8 cellular contexts compared by ENCODE assay signal in genomic region chr15:63598467-63599400, GRCh38. TPM values are rescaled to one million over a fixed set of nuclear protein-coding genes. Genes with fewer than 3 reads are reported as not detected.
A peak's percentile ranks its signal among the peaks of the same experiment; 100 is the strongest.
DNase-seq lines count a peak whose midpoint lies in the region; ATAC-seq and TF ChIP-seq lines count a peak whose summit lies in the region.

No MANE protein-coding gene starts in this region.

- peak; percentile 36 for DNase-seq in DMS53 (lab: John Stamatoyannopoulos, UW)
- no peak for DNase-seq in DMS53 treated with DMSO at 0.1 percent for 48 hours (lab: John Stamatoyannopoulos, UW; ENCODE audit: unreplicated experiment)
- DNase-seq in activated T-helper 2 cell treated with anti-CD3 and anti-CD28 coated beads, Interferon-gamma antibody, Interleukin-2, Interleukin-4, amounts not matched to agents 10 μg/mL and 5 μg/mL and 100 μg/mL, durations not matched to agents 14 hours and 24 hours and 36 hours (ENCODE audit: low spot score), result no peak
- DNase-seq in right lobe of liver, result no peak
- no peak for DNase-seq in stimulated activated naive CD8-positive, alpha-beta T cell treated with anti-CD3 and anti-CD28 coated beads, Interleukin-15, amount 100 ng/mL, for 72 hours
- no peak for DNase-seq in SK-N-DZ (ENCODE audit: low spot score)
- DNase-seq in NAMALWA (ENCODE audit: low spot score), result no peak

- TF ChIP-seq POLR2A in right lobe of liver (IDR thresholded peaks at IDR 0.05), result no peak

- no peaks in the 10 kb centered on the region for H3K9me3 ChIP-seq in right lobe of liver

- peaks cover 0 to 4% (median 1%) of the 10 kb centered on the region in 4 donors for H3K36me3 ChIP-seq in right lobe of liver

- 54% methylated on average over 8 of the region's 12 CpGs for WGBS in right lobe of liver (ENCODE audit: insufficient coverage, low coverage, low lambda C conversion rate, missing lambda C conversion rate)

- intact Hi-C loops in activated T-helper 2 cell treated with anti-CD3 and anti-CD28 coated beads, Interferon-gamma antibody, Interleukin-2, Interleukin-4, amounts not matched to agents 10 μg/mL and 5 μg/mL and 100 μg/mL, durations not matched to agents 14 hours and 24 hours and 36 hours (cut with micrococcal nuclease), result loop anchor here (2.0 kb wide), 1 partner anchor 132 kb away; no protein-coding TSS in a partner anchor
- intact Hi-C loops in right lobe of liver (cut with DNase I), result no loop called here

- no peak for TF ChIP-seq CTCF in right lobe of liver (IDR thresholded peaks at IDR 0.05)

- H3K27ac ChIP-seq in right lobe of liver, result peak overlapping the region in 2 of 3 donors; percentile 75 to 85

- peak overlapping the region in 2 of 3 donors; percentile 69 to 83 for H3K4me3 ChIP-seq in right lobe of liver

- peak overlapping the region; percentile 55 for H3K27ac Mint-ChIP-seq in activated T-helper 2 cell treated with anti-CD3 and anti-CD28 coated beads, Interferon-gamma antibody, Interleukin-2, Interleukin-4, amounts not matched to agents 10 μg/mL and 5 μg/mL and 100 μg/mL, durations not matched to agents 14 hours and 24 hours and 36 hours
- peak overlapping the region in 1 of 2 donors; percentile 24 for H3K27ac Mint-ChIP-seq in stimulated activated naive CD8-positive, alpha-beta T cell treated with anti-CD3 and anti-CD28 coated beads, Interleukin-15, amount 100 ng/mL, for 72 hours

- peaks cover 20% of the 10 kb centered on the region for H3K36me3 Mint-ChIP-seq in activated T-helper 2 cell treated with anti-CD3 and anti-CD28 coated beads, Interferon-gamma antibody, Interleukin-2, Interleukin-4, amounts not matched to agents 10 μg/mL and 5 μg/mL and 100 μg/mL, durations not matched to agents 14 hours and 24 hours and 36 hours (ENCODE audit: low read depth)

- H3K27me3 Mint-ChIP-seq in activated T-helper 2 cell treated with anti-CD3 and anti-CD28 coated beads, Interferon-gamma antibody, Interleukin-2, Interleukin-4, amounts not matched to agents 10 μg/mL and 5 μg/mL and 100 μg/mL, durations not matched to agents 14 hours and 24 hours and 36 hours (ENCODE audit: low read depth), result no peaks in the 10 kb centered on the region
- H3K27me3 Mint-ChIP-seq in stimulated activated naive CD8-positive, alpha-beta T cell treated with anti-CD3 and anti-CD28 coated beads, Interleukin-15, amount 100 ng/mL, for 72 hours, result no peaks in the 10 kb centered on the region

- H3K27me3 ChIP-seq in right lobe of liver, result no peaks in the 10 kb centered on the region

- H3K9me3 Mint-ChIP-seq in activated T-helper 2 cell treated with anti-CD3 and anti-CD28 coated beads, Interferon-gamma antibody, Interleukin-2, Interleukin-4, amounts not matched to agents 10 μg/mL and 5 μg/mL and 100 μg/mL, durations not matched to agents 14 hours and 24 hours and 36 hours, result no peaks in the 10 kb centered on the region
- H3K9me3 Mint-ChIP-seq in stimulated activated naive CD8-positive, alpha-beta T cell treated with anti-CD3 and anti-CD28 coated beads, Interleukin-15, amount 100 ng/mL, for 72 hours, result no peaks in the 10 kb centered on the region

- H3K4me1 Mint-ChIP-seq in activated T-helper 2 cell treated with anti-CD3 and anti-CD28 coated beads, Interferon-gamma antibody, Interleukin-2, Interleukin-4, amounts not matched to agents 10 μg/mL and 5 μg/mL and 100 μg/mL, durations not matched to agents 14 hours and 24 hours and 36 hours (ENCODE audit: low read depth), result peaks cover 53% of the 10 kb centered on the region
- peaks cover 80% of the 10 kb centered on the region for H3K4me1 Mint-ChIP-seq in stimulated activated naive CD8-positive, alpha-beta T cell treated with anti-CD3 and anti-CD28 coated beads, Interleukin-15, amount 100 ng/mL, for 72 hours

- H3K4me1 ChIP-seq in right lobe of liver, result peaks cover 0 to 10% (median 0%) of the 10 kb centered on the region in 4 donors

- ATAC-seq in right lobe of liver (no peak), GM19452 (IDR thresholded peaks at IDR 0.05; ENCODE audit: unreplicated experiment) (no peak)
- ATAC-seq in stimulated activated naive CD8-positive, alpha-beta T cell treated with anti-CD3 and anti-CD28 coated beads, Interleukin-15, amount 100 ng/mL, for 72 hours, result no peak

- H3K4me3 Mint-ChIP-seq in activated T-helper 2 cell treated with anti-CD3 and anti-CD28 coated beads, Interferon-gamma antibody, Interleukin-2, Interleukin-4, amounts not matched to agents 10 μg/mL and 5 μg/mL and 100 μg/mL, durations not matched to agents 14 hours and 24 hours and 36 hours (ENCODE audit: low read depth), result peak overlapping the region; percentile 37
- peak overlapping the region; percentile 84 to 95 for H3K4me3 Mint-ChIP-seq in stimulated activated naive CD8-positive, alpha-beta T cell treated with anti-CD3 and anti-CD28 coated beads, Interleukin-15, amount 100 ng/mL, for 72 hours

RNA-seq across cellular contexts. Expression of gene FBXL22, which starts 1.5 kb away (rescaled TPM):
- 0.71 and 0.78 TPM in 2 replicates for total RNA-seq in activated T-helper 2 cell treated with anti-CD3 and anti-CD28 coated beads, Interferon-gamma antibody, Interleukin-2, Interleukin-4, amounts not matched to agents 10 μg/mL and 5 μg/mL and 100 μg/mL, durations not matched to agents 14 hours and 24 hours and 36 hours
- total RNA-seq in right lobe of liver, result under 1 TPM in 4 of 6 experiments, not detected in 2; 0.26 to 0.56 (median 0.44) TPM
- not detected in 2 replicates for polyA plus RNA-seq in SK-N-DZ (2014; cell fraction: cytosol; rRNA removed)
- polyA plus RNA-seq in SK-N-DZ (2014; cell fraction: nucleus; rRNA removed), result not detected in 2 replicates
